Comparison of ENCODE assay signal across 1 cellular context in genomic region chr1:232621050-232621449, GRCh38.
TF ChIP-seq lines count a peak whose summit lies in the region.

No MANE protein-coding gene starts in this region.

TF ChIP-seq in WTC11, 78 proteins besides CTCF, POLR2A, EP300 and RAD21 (continued from another document):
- TF ChIP-seq AR (CRISPR knock-in tag; IDR thresholded peaks at IDR 0.05) (no peak), ZNF396 (CRISPR knock-in tag; IDR thresholded peaks at IDR 0.05; ENCODE audit: borderline replicate concordance) (no peak), AFF4 (CRISPR knock-in tag; IDR thresholded peaks at IDR 0.05; ENCODE audit: borderline replicate concordance) (no peak), CBFB (CRISPR knock-in tag; IDR thresholded peaks at IDR 0.05; ENCODE audit: low read depth) (no peak), ETV6 (CRISPR knock-in tag; IDR thresholded peaks at IDR 0.05) (no peak), HMGA2 (CRISPR knock-in tag; IDR thresholded peaks at IDR 0.05) (no peak), RELA (CRISPR knock-in tag; IDR thresholded peaks at IDR 0.05; ENCODE audit: borderline replicate concordance) (no peak)
